Comparison of ENCODE assay signal across 8 cellular contexts in genomic region chr6:139134817-139135577, GRCh38. TPM values are rescaled to one million over a fixed set of nuclear protein-coding genes. Genes with fewer than 3 reads are reported as not detected.
A peak's percentile ranks its signal among the peaks of the same experiment; 100 is the strongest.
DNase-seq lines count a peak whose midpoint lies in the region; ATAC-seq and TF ChIP-seq lines count a peak whose summit lies in the region.

A gene with protein sequence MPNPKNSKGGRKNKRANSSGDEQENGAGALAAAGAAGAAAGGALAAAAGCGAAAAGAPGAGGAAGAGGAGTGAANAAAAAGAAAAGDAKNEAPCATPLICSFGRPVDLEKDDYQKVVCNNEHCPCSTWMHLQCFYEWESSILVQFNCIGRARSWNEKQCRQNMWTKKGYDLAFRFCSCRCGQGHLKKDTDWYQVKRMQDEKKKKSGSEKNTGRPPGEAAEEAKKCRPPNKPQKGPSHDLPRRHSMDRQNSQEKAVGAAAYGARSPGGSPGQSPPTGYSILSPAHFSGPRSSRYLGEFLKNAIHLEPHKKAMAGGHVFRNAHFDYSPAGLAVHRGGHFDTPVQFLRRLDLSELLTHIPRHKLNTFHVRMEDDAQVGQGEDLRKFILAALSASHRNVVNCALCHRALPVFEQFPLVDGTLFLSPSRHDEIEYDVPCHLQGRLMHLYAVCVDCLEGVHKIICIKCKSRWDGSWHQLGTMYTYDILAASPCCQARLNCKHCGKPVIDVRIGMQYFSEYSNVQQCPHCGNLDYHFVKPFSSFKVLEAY (plus strand): TSS chr6:139135080. CDS start chr6:139135397, 317 bp downstream.

- peaks cover 19% of the 10 kb centered on the region for H3K36me3 Mint-ChIP-seq in T-helper 1 cell treated with Interleukin-12 subunit alpha and Interleukin-12 subunit beta and Interleukin-4 antibody, amounts not matched to agents 30 μg/mL and 1 μg/mL, for 36 hours (ENCODE audit: low read depth)

- H3K4me3 ChIP-seq in upper lobe of left lung = peak within 1 kb of the TSS; percentile 72 to 87 (median 84)

- no peaks in the 10 kb centered on the region for H3K36me3 ChIP-seq in upper lobe of left lung

- H3K4me1 ChIP-seq in upper lobe of left lung = peaks cover 29 to 45% (median 36%) of the 10 kb centered on the region in 4 donors

- DNase-seq in NCI-H146 treated with DMSO at 0.1 percent for 48 hours (lab: John Stamatoyannopoulos, UW; ENCODE audit: unreplicated experiment) (peak; percentile 95), amniotic stem cell (lab: John Stamatoyannopoulos, UW) (peak; percentile 81), left cardiac atrium (peak; percentile 99), posterior vena cava (ENCODE audit: low spot score) (peak; percentile 99), upper lobe of left lung (peak; percentile 99)

- peak within 1 kb of the TSS; percentile 90 for H3K27ac Mint-ChIP-seq in T-helper 1 cell treated with Interleukin-12 subunit alpha and Interleukin-12 subunit beta and Interleukin-4 antibody, amounts not matched to agents 30 μg/mL and 1 μg/mL, for 36 hours

- no peaks in the 10 kb centered on the region for H3K9me3 Mint-ChIP-seq in T-helper 1 cell treated with Interleukin-12 subunit alpha and Interleukin-12 subunit beta and Interleukin-4 antibody, amounts not matched to agents 30 μg/mL and 1 μg/mL, for 36 hours

- intact Hi-C loops in left cardiac atrium (cut with DNase I) = loop anchor here in 1 of 2 donors (10.0 kb wide), 1 partner anchor 160 kb away; the partner anchor contains the start of gene TXLNB
- intact Hi-C loops in posterior vena cava (cut with DNase I) = loop anchor here in 1 of 2 donors (10.0 kb wide), 1 partner anchor 320 kb away; no protein-coding TSS in a partner anchor

- TF ChIP-seq EP300 in upper lobe of left lung (IDR thresholded peaks at IDR 0.05) = no peak

- peaks cover 54% of the 10 kb centered on the region for H3K4me1 Mint-ChIP-seq in T-helper 1 cell treated with Interleukin-12 subunit alpha and Interleukin-12 subunit beta and Interleukin-4 antibody, amounts not matched to agents 30 μg/mL and 1 μg/mL, for 36 hours (ENCODE audit: low read depth)

- TF ChIP-seq POLR2A in GM15510 (IDR thresholded peaks at IDR 0.05; ENCODE audit: borderline replicate concordance, extremely low read depth, insufficient read length) (peak; percentile 49), upper lobe of left lung (IDR thresholded peaks at IDR 0.05) (peak in 3 of 4 donors; percentile 95 to 97 (median 97))

- H3K27me3 Mint-ChIP-seq in T-helper 1 cell treated with Interleukin-12 subunit alpha and Interleukin-12 subunit beta and Interleukin-4 antibody, amounts not matched to agents 30 μg/mL and 1 μg/mL, for 36 hours (ENCODE audit: low read depth) = no peaks in the 10 kb centered on the region

- TF ChIP-seq CTCF in upper lobe of left lung (IDR thresholded peaks at IDR 0.05) = peak in 3 of 6 experiments; percentile 15 to 46 (median 18)

- WGBS in upper lobe of left lung, 2 donors = 1 to 2% methylated on average over 16 to 25 of the region's 105 CpGs

- ATAC-seq in HG02884 (IDR thresholded peaks at IDR 0.05; ENCODE audit: unreplicated experiment) = peak; percentile 81
- ATAC-seq in left cardiac atrium = peak; percentile 96
- peak; percentile 95 to 96 for ATAC-seq in upper lobe of left lung (ENCODE audit: low FRiP score in 2 of 2)

- no peaks in the 10 kb centered on the region for H3K27me3 ChIP-seq in upper lobe of left lung

- H3K27ac ChIP-seq in upper lobe of left lung = peak within 1 kb of the TSS; percentile 93 to 98 (median 96)

- peak within 1 kb of the TSS; percentile 82 for H3K4me3 Mint-ChIP-seq in T-helper 1 cell treated with Interleukin-12 subunit alpha and Interleukin-12 subunit beta and Interleukin-4 antibody, amounts not matched to agents 30 μg/mL and 1 μg/mL, for 36 hours

- no peaks in the 10 kb centered on the region for H3K9me3 ChIP-seq in upper lobe of left lung

RNA-seq across cellular contexts. Expression of the gene that starts here (rescaled TPM):
- total RNA-seq in left cardiac atrium = 10 to 100 TPM; 33.2 to 36.9 TPM
- total RNA-seq in posterior vena cava = 10 to 100 TPM; 23.3 to 40.4 TPM
- total RNA-seq in upper lobe of left lung = 10 to 100 TPM; 34.4 to 57.6 (median 41.2) TPM

Comparison
In these comparisons a context has a peak if more than half of its experiments do, and no peak if none do; other contexts are left out.
1. Peak in every context shown above with its lines: DNase-seq, ATAC-seq, H3K4me3 ChIP-seq and H3K27ac ChIP-seq.